Comparison of ENCODE assay signal across 7 cellular contexts in the genomic region with DNA sequence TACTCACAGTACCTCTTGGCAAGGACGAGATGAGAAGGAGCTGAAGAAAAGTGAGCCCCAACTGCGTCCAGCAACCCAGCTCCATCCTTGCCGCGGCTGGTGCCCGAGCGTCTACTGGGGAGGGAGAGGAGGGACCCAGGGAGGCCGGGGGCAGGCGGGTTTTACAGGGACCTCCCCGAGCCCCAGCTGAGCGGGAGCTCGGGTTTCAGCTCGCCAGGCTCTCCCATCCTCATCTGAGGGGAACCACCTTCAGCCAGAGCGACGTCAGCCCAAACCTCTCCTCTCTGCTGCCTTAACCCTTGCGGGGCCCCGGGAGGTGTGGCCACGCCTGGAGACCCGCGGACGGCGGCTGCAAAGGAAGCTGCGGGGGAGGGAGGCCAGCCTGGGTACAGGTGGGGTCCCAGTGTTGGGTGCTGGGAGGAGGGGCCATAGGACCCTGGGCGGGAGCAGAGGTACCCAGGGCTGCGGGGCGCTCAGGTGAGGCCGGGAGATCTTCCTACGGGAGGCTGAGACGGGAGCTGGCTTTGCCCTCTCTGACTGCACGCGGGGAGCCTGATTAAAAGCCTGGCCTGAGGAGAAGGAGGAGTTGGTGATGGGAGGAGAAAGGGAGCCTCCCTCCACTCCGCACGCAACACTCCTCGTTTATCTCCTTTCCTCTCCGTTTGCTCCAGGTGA. TPM values are rescaled to one million over a fixed set of nuclear protein-coding genes. Genes with fewer than 3 reads are reported as not detected.
DNase-seq lines count a peak whose midpoint lies in the region; ATAC-seq and TF ChIP-seq lines count a peak whose summit lies in the region.

A gene with protein sequence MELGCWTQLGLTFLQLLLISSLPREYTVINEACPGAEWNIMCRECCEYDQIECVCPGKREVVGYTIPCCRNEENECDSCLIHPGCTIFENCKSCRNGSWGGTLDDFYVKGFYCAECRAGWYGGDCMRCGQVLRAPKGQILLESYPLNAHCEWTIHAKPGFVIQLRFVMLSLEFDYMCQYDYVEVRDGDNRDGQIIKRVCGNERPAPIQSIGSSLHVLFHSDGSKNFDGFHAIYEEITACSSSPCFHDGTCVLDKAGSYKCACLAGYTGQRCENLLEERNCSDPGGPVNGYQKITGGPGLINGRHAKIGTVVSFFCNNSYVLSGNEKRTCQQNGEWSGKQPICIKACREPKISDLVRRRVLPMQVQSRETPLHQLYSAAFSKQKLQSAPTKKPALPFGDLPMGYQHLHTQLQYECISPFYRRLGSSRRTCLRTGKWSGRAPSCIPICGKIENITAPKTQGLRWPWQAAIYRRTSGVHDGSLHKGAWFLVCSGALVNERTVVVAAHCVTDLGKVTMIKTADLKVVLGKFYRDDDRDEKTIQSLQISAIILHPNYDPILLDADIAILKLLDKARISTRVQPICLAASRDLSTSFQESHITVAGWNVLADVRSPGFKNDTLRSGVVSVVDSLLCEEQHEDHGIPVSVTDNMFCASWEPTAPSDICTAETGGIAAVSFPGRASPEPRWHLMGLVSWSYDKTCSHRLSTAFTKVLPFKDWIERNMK (minus strand): TSS at position 116 of the 675 bp plus-strand sequence. CDS start 31 bp downstream, at position 85.

- peaks cover 5% of the 10 kb centered on the region for H3K4me1 ChIP-seq in Panc1 (ENCODE audit: control insufficient read depth, insufficient read depth, low read length)
- H3K4me1 ChIP-seq in ovary (ENCODE audit: insufficient read depth) = no peaks in the 10 kb centered on the region

- TF ChIP-seq CTCF in GM20000 (IDR thresholded peaks at IDR 0.05; ENCODE audit: extremely low read depth, missing control alignments) = no peak
- no peak for TF ChIP-seq CTCF in Panc1 (IDR thresholded peaks at IDR 0.05)
- no peak for TF ChIP-seq CTCF in ovary (IDR thresholded peaks at IDR 0.05)

- no peaks in the 10 kb centered on the region for H3K36me3 ChIP-seq in Panc1 (ENCODE audit: control insufficient read depth, insufficient read depth, low read length)
- no peaks in the 10 kb centered on the region for H3K36me3 ChIP-seq in ovary

- ATAC-seq in Panc1 = peak; percentile 53

- no peak for TF ChIP-seq EP300 in ovary (IDR thresholded peaks at IDR 0.05)

- CTCF ChIA-PET in Panc1 (lab: Charles Lee) = no interaction called here

- WGBS in ovary, 3 donors = 2% methylated on average over 31 to 34 of the region's 34 CpGs

- no peak for TF ChIP-seq POLR2A in ovary (IDR thresholded peaks at IDR 0.05)

- H3K27ac ChIP-seq in Panc1 (ENCODE audit: low read length) (no peak within 1 kb of the TSS), ovary (no peak within 1 kb of the TSS)

- in situ Hi-C loops in Panc1 (cut with HindIII; ENCODE audit: low pct_unique_long_range_greater_than_20kb, low sequenced_read_pairs) = no loop called here

- peaks cover 60% of the 10 kb centered on the region for H3K27me3 ChIP-seq in Panc1 (ENCODE audit: control insufficient read depth, insufficient read depth, low read length)
- no peaks in the 10 kb centered on the region for H3K27me3 ChIP-seq in ovary

- H3K4me3 ChIP-seq in Panc1 (ENCODE audit: low read depth in 2 of 2, low read length in 2 of 2) (peak within 1 kb of the TSS; percentile 15 to 29; a peak in 3 of 4 replicates), ovary (peak within 1 kb of the TSS; percentile 44)

- H3K9me3 ChIP-seq in Panc1 (ENCODE audit: control insufficient read depth, insufficient read depth, low read depth, low read length) = no peaks in the 10 kb centered on the region
- H3K9me3 ChIP-seq in ovary = no peaks in the 10 kb centered on the region

- no TSS peak for BruUV-seq in Panc1 (replicated peaks; lab: Mats Ljungman, UMichigan)

- POLR2A ChIA-PET in Panc1 (lab: Charles Lee) = interaction anchor here (0.7 kb wide), 1 partner anchor 37 kb away, joined by 3 read pairs; no protein-coding TSS in a partner anchor

- intact Hi-C loops in Panc1 (cut with micrococcal nuclease; ENCODE audit: unreplicated experiment) (no loop called here), ovary (cut with DNase I) (no loop called here)

- peak; percentile 21 for DNase-seq in GM20000 (ENCODE audit: low spot score)
- no peak for DNase-seq in Panc1 (ENCODE audit: low read depth, low spot score)
- peak; percentile 73 for DNase-seq in fibroblast of the conjunctiva (ENCODE audit: low read depth)
- DNase-seq in ovary = peak in 3 of 5 donors; percentile 21 to 39 (median 38)
- no peak for DNase-seq in T-helper 1 cell
- no peak for DNase-seq in activated gamma-delta T cell (lab: John Stamatoyannopoulos, UW)
- no peak for DNase-seq in SIG-M5 (lab: John Stamatoyannopoulos, UW)

RNA-seq across cellular contexts. Expression of the gene that starts here (rescaled TPM):
- 0.13 TPM for total RNA-seq in Panc1 (2021; ENCODE audit: unreplicated experiment)
- not detected for polyA plus RNA-seq in Panc1 (2012; ENCODE audit: insufficient read length)
- 1 to 10 TPM in 5 of 7 donors, under 1 TPM in 2; 0.25 to 7.0 (median 3.6) TPM for total RNA-seq in ovary
- polyA plus RNA-seq in ovary = 10 to 100 TPM in 1 of 2 donors, 1 to 10 TPM in 1; 1.2 to 25.8 TPM

Comparison
In these comparisons a context has a peak if more than half of its experiments do, and no peak if none do; other contexts are left out.
1. Peak in ATAC-seq and H3K4me3 ChIP-seq in Panc1; RNA of the gene not detected or under 1 TPM.
2. DNase-seq: peak in GM20000 (single experiment), fibroblast of the conjunctiva (single experiment) and ovary (3 of 5); none in Panc1 (single experiment), T-helper 1 cell (0 of 5), activated gamma-delta T cell (single experiment) and SIG-M5 (single experiment).